Comparison of ENCODE assay signal across 16 cellular contexts in genomic region chr19:40170303-40170989, GRCh38. TPM values are rescaled to one million over a fixed set of nuclear protein-coding genes. Genes with fewer than 3 reads are reported as not detected.
"Had no signal": no experiment of that assay in that cellular context is flagged by ENCODE, and none has a peak within 500 bp of the region (broad histone marks: within the 10 kb centered on the region; RNA-seq: fewer than 3 reads in every experiment).

No MANE protein-coding gene starts in this region.

RNA-seq across cellular contexts. Expression of gene TTC9B, which starts 47.7 kb away (rescaled TPM):
- total RNA-seq: activated B cell treated with CpG ODN at 0.5 μM for 24 hours; activated CD8-positive, alpha-beta T cell treated with anti-CD3 and anti-CD28 coated beads for 36 hours; activated T-cell treated with anti-CD3 and anti-CD28 coated beads, Interleukin-2, amount 50 U/mL, for 4 hours; aorta; body of pancreas; chondrocyte; dermis blood vessel endothelial cell; endothelial cell of umbilical vein; esophagus squamous epithelium; fibroblast of lung; fibroblast of villous mesenchyme; gastroesophageal sphincter; glomerular endothelial cell; heart right ventricle; T-helper 17 cell had no signal
- polyA plus RNA-seq: endothelial cell of umbilical vein, esophagus, fibroblast of lung, heart right ventricle had no signal

RNA-seq across cellular contexts. Expression of gene CCNP, which starts 56.0 kb away (rescaled TPM):
- total RNA-seq: activated CD8-positive, alpha-beta T cell treated with anti-CD3 and anti-CD28 coated beads for 36 hours; body of pancreas; endothelial cell of umbilical vein; esophagus squamous epithelium; glomerular endothelial cell; heart right ventricle had no signal
- polyA plus RNA-seq: endothelial cell of umbilical vein had no signal
